9 cellular contexts compared by ENCODE assay signal in genomic region chr14:52949249-52949648, GRCh38. TPM values are rescaled to one million over a fixed set of nuclear protein-coding genes. Genes with fewer than 3 reads are reported as not detected.
DNase-seq lines count a peak whose midpoint lies in the region; ATAC-seq, FAIRE-seq and TF ChIP-seq lines count a peak whose summit lies in the region.
"Had no signal": no experiment of that assay in that cellular context is flagged by ENCODE, and none has a peak within 500 bp of the region (broad histone marks: within the 10 kb centered on the region; RNA-seq: fewer than 3 reads in every experiment).

No MANE protein-coding gene starts in this region.

- H3K9me3 ChIP-seq in Caco-2 (no peaks in the 10 kb centered on the region), SK-N-MC (ENCODE audit: low read depth, low read length) (no peaks in the 10 kb centered on the region), esophagus squamous epithelium (no peaks in the 10 kb centered on the region), pancreas (no peaks in the 10 kb centered on the region)

- BruUV-seq in Caco-2 (replicated peaks; lab: Mats Ljungman, UMichigan) = no TSS peak

- ATAC-seq in pancreas (no peak), GM18873 (IDR thresholded peaks at IDR 0.05; ENCODE audit: low FRiP score, unreplicated experiment) (no peak)

- peak overlapping the region; percentile 27 for H3K9ac ChIP-seq in SK-N-MC (ENCODE audit: insufficient read length)

- H3K27ac ChIP-seq in SK-N-MC (no peak overlapping the region), esophagus squamous epithelium (peak overlapping the region in 3 of 4 donors; percentile 88 to 97 (median 96)), pancreas (peak overlapping the region in 1 of 4 donors; percentile 97)

- H3K36me3 ChIP-seq in Caco-2 (ENCODE audit: control insufficient read depth, insufficient read depth, low read length) = no peaks in the 10 kb centered on the region; the same call in 1 of the 2 replicates
- H3K36me3 ChIP-seq in SK-N-MC (ENCODE audit: insufficient read depth, low read length) = no peaks in the 10 kb centered on the region; the same call in 1 of the 2 replicates
- H3K36me3 ChIP-seq in esophagus squamous epithelium = no peaks in the 10 kb centered on the region
- H3K36me3 ChIP-seq in pancreas = no peaks in the 10 kb centered on the region

- H3K36me3 Mint-ChIP-seq in Caco-2 (ENCODE audit: insufficient read depth, unreplicated experiment) = peaks cover 7% of the 10 kb centered on the region

- CTCF ChIA-PET in Caco-2 (lab: Charles Lee) = interaction anchor here (0.7 kb wide), 1 partner anchor 413 kb away, joined by 11 read pairs; no protein-coding TSS in a partner anchor

- intact Hi-C loops in Caco-2 (cut with micrococcal nuclease; ENCODE audit: unreplicated experiment) = no loop called here
- intact Hi-C loops in esophagus squamous epithelium (cut with DNase I) = no loop called here
- intact Hi-C loops in pancreas (cut with DNase I) = no loop called here

- H3K27me3 Mint-ChIP-seq in Caco-2 (ENCODE audit: insufficient read depth, unreplicated experiment) = no peaks in the 10 kb centered on the region

- DNase-seq in Caco-2 (no peak), SK-N-MC (ENCODE audit: low read depth, low spot score) (no peak), esophagus squamous epithelium (lab: John Stamatoyannopoulos, UW) (no peak), pancreas (no peak), COLO668 (lab: John Stamatoyannopoulos, UW; ENCODE audit: unreplicated experiment) (no peak), NCI-H2029 treated with DMSO at 0.1 percent for 48 hours (lab: John Stamatoyannopoulos, UW) (no peak)
- no peak for DNase-seq in activated effector memory CD4-positive, alpha-beta T cell treated with Interleukin-2 at 50 U/mL for 16 hours
- DNase-seq: NK-92 treated with Interleukin-12 subunit alpha and Interleukin-12 subunit beta, amount 100 ng/mL, for 24 hours had no signal

- H3K4me3 ChIP-seq in Caco-2 (ENCODE audit: low read depth, low read length) (peak overlapping the region; percentile 99), SK-N-MC (peak overlapping the region; percentile 89), esophagus squamous epithelium (peak overlapping the region; percentile 49 to 86 (median 72)), pancreas (peak overlapping the region in 3 of 4 donors; percentile 81 to 94 (median 84))

- no peak for TF ChIP-seq POLR2A in esophagus squamous epithelium (IDR thresholded peaks at IDR 0.05)

- peak overlapping the region; percentile 73 for H3K27ac Mint-ChIP-seq in Caco-2 (ENCODE audit: unreplicated experiment)

- peaks cover 17% of the 10 kb centered on the region for H3K4me1 Mint-ChIP-seq in Caco-2 (ENCODE audit: low read depth, unreplicated experiment)

- 16 to 20% methylated on average over 2 of the region's 2 CpGs for WGBS in esophagus squamous epithelium, 2 donors
- 12 to 13% methylated on average over 2 of the region's 2 CpGs for WGBS in pancreas, 2 donors

- H3K9me3 Mint-ChIP-seq in Caco-2 (ENCODE audit: unreplicated experiment) = no peaks in the 10 kb centered on the region

- FAIRE-seq in pancreas (lab: Jason Lieb, UNC) = no peak

- no peak for TF ChIP-seq CTCF in Caco-2 (IDR thresholded peaks at IDR 0.05; ENCODE audit: insufficient read depth in 1 of 2, low read depth in 1 of 2, low read length in 1 of 2, severe bottlenecking in 1 of 2, unreplicated experiment in 1 of 2)
- no peak for TF ChIP-seq CTCF in esophagus squamous epithelium (IDR thresholded peaks at IDR 0.05)
- TF ChIP-seq CTCF in pancreas (IDR thresholded peaks at IDR 0.05) = no peak

- H3K27me3 ChIP-seq in Caco-2 (replicated peaks; ENCODE audit: control insufficient read depth, insufficient read depth, low read length) = no peaks in the 10 kb centered on the region
- peaks cover 0 to 47% (median 0%) of the 10 kb centered on the region in 4 donors for H3K27me3 ChIP-seq in esophagus squamous epithelium
- no peaks in the 10 kb centered on the region for H3K27me3 ChIP-seq in pancreas

- POLR2A ChIA-PET in Caco-2 (lab: Charles Lee) = interaction anchor here (1.3 kb wide), 1 partner anchor 15 kb away, joined by 8 read pairs; no protein-coding TSS in a partner anchor

- H3K4me3 Mint-ChIP-seq in Caco-2 (ENCODE audit: unreplicated experiment) = peak overlapping the region; percentile 94

- H3K4me1 ChIP-seq in Caco-2 (peaks cover 28% of the 10 kb centered on the region), esophagus squamous epithelium (peaks cover 0 to 56% (median 5%) of the 10 kb centered on the region in 3 donors), pancreas (peaks cover 0 to 16% (median 7%) of the 10 kb centered on the region in 3 donors)

RNA-seq across cellular contexts. Expression of gene FERMT2, which starts 1.6 kb away (rescaled TPM):
- 33.5 and 40.8 TPM in 2 replicates for total RNA-seq in Caco-2 (2022)
- total RNA-seq in esophagus squamous epithelium = 10 to 100 TPM in 2 of 4 donors, 1 to 10 TPM in 2; 1.7 to 72.1 (median 14.4) TPM
- 10 to 100 TPM; 14.4 to 27.9 (median 16.6) TPM for total RNA-seq in pancreas
- polyA plus RNA-seq in pancreas = 10 to 100 TPM; 10.4 to 19.4 TPM
